ENCODE assay signal across 9 cellular contexts in the genomic region with DNA sequence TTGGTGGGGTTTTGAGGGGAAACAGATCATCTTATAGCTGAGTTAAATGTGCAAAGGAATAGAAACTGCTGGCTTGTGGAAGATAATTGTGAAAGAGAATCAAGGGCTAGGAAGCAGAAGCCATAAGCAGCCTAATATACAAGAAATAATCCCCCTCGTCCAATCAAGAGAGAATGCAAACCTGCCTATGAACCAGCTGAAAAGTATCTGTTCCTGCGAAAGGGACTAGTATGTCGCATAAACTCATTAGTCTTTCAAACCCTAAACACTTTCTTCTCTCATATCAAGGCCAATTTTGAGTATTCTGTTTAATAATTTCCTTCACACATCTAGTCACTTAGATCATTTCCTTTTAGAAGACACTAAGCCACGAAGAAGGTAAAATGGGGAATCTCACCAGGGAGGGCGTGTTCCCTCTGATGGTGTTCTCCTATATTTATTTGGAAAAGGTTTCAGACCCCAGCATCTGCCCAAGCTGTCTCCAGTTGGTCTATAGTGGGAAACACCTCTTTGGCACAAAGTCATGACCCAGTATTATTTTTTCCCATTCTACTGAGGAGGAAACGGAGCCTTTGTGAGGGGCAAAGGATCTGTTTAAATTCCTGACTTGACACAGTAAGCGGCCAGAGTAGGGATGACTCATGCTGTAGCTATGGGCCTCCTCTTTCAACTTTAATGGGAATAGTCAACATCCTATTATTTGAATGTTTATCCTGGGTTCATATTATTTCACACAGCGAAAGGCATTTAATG.
A peak's percentile ranks its signal among the peaks of the same experiment; 100 is the strongest.
DNase-seq lines count a peak whose midpoint lies in the region; ATAC-seq, FAIRE-seq and TF ChIP-seq lines count a peak whose summit lies in the region.
"Had no signal": no experiment of that assay in that cellular context is flagged by ENCODE, and none has a peak within 500 bp of the region (broad histone marks: within the 10 kb centered on the region; RNA-seq: fewer than 3 reads in every experiment).

No MANE protein-coding gene starts in this region.

- H3K27me3 ChIP-seq in OCI-LY1 (ENCODE audit: insufficient read depth, low read length) (no peaks in the 10 kb centered on the region), fibroblast of lung (ENCODE audit: control insufficient read depth, insufficient read depth, low read length) (no peaks in the 10 kb centered on the region), osteoblast (ENCODE audit: insufficient read depth, low read length) (no peaks in the 10 kb centered on the region)

- FAIRE-seq in GM12891 (lab: Jason Lieb, UNC) = no peak

- peak overlapping the region; percentile 30; the same call in 1 of the 2 replicates for H3K4me2 ChIP-seq in OCI-LY1 (ENCODE audit: low read length)
- H3K4me2 ChIP-seq in fibroblast of lung (ENCODE audit: extremely low read depth, insufficient read depth, low read length) = peak overlapping the region; percentile 6
- peak overlapping the region; percentile 56 for H3K4me2 ChIP-seq in osteoblast (ENCODE audit: insufficient read depth, low read length)

- H3K36me3 ChIP-seq in OCI-LY1 (ENCODE audit: insufficient read depth, low read length) (no peaks in the 10 kb centered on the region), fibroblast of lung (ENCODE audit: control insufficient read depth, insufficient read depth, low read length) (no peaks in the 10 kb centered on the region), osteoblast (ENCODE audit: insufficient read depth, low read length) (no peaks in the 10 kb centered on the region)

- H3K27ac ChIP-seq in OCI-LY1 (ENCODE audit: low read depth, low read length, poor library complexity, severe bottlenecking) (peak overlapping the region; percentile 42), fibroblast of lung (ENCODE audit: insufficient read depth, low read length) (no peak overlapping the region), osteoblast (ENCODE audit: low read depth, low read length) (no peak overlapping the region)

- H2AFZ ChIP-seq in OCI-LY1 (ENCODE audit: low read length) = no peak overlapping the region
- no peak overlapping the region for H2AFZ ChIP-seq in fibroblast of lung (ENCODE audit: low read length)
- no peak overlapping the region for H2AFZ ChIP-seq in osteoblast (ENCODE audit: low read length)

- H3K9me2 ChIP-seq in OCI-LY1 (ENCODE audit: low read depth, low read length) = no peaks in the 10 kb centered on the region

- H3K79me2 ChIP-seq in OCI-LY1 (ENCODE audit: insufficient read depth, low read length) (no peaks in the 10 kb centered on the region), fibroblast of lung (ENCODE audit: control insufficient read depth, insufficient read depth, low read length) (no peaks in the 10 kb centered on the region), osteoblast (ENCODE audit: insufficient read depth, low read length) (no peaks in the 10 kb centered on the region)

- no peak for TF ChIP-seq POLR2A in GM12891 (IDR thresholded peaks at IDR 0.05; ENCODE audit: low read depth, low read length)

- H3K4me1 ChIP-seq in OCI-LY1 (ENCODE audit: insufficient read depth, low read length, severe bottlenecking) (peaks cover 34% of the 10 kb centered on the region), fibroblast of lung (ENCODE audit: control insufficient read depth, extremely low read depth, insufficient read depth, low read length) (peaks cover 3% of the 10 kb centered on the region), osteoblast (ENCODE audit: insufficient read depth, low read length) (peaks cover 9% of the 10 kb centered on the region)

- H4K20me1 ChIP-seq in OCI-LY1 (ENCODE audit: insufficient read depth, low read length) (no peaks in the 10 kb centered on the region), fibroblast of lung (ENCODE audit: control insufficient read depth, extremely low read depth, insufficient read depth, low read length) (no peaks in the 10 kb centered on the region), osteoblast (ENCODE audit: insufficient read depth, low read length) (no peaks in the 10 kb centered on the region)

- no peak for ATAC-seq in HG03039 (IDR thresholded peaks at IDR 0.05; ENCODE audit: unreplicated experiment)

- H3K9ac ChIP-seq in OCI-LY1 (ENCODE audit: low read length) (peak overlapping the region; percentile 2; the same call in 1 of the 2 replicates), fibroblast of lung (ENCODE audit: insufficient read depth, low read length) (no peak overlapping the region)

- no peak for TF ChIP-seq CTCF in OCI-LY1 (IDR thresholded peaks at IDR 0.05; ENCODE audit: low read length)
- no peak for TF ChIP-seq CTCF in fibroblast of lung (conservative IDR thresholded peaks at IDR 0.05 in 1 of 2, IDR thresholded peaks at IDR 0.05 in 1 of 2; ENCODE audit: low read depth in 1 of 2, low read length in 2 of 2)
- no peak for TF ChIP-seq CTCF in osteoblast (IDR thresholded peaks at IDR 0.05; ENCODE audit: extremely low read depth, low read depth, low read length)

- H3K4me3 ChIP-seq in OCI-LY1 (ENCODE audit: low read depth, low read length, poor library complexity, severe bottlenecking) = no peak overlapping the region
- no peak overlapping the region for H3K4me3 ChIP-seq in fibroblast of lung (replicated peaks in 1 of 4; ENCODE audit: control extremely low read depth in 1 of 4, insufficient read depth in 1 of 4, low read depth in 3 of 4, low read length in 4 of 4)
- no peak overlapping the region for H3K4me3 ChIP-seq in osteoblast (ENCODE audit: insufficient read depth, low read length)

- no peaks in the 10 kb centered on the region for H3F3A ChIP-seq in OCI-LY1 (ENCODE audit: insufficient read depth, low read length)

- H3K9me3 ChIP-seq in OCI-LY1 (ENCODE audit: low read length) (no peaks in the 10 kb centered on the region), fibroblast of lung (ENCODE audit: control insufficient read depth, insufficient read depth, low read depth, low read length) (no peaks in the 10 kb centered on the region), osteoblast (ENCODE audit: low read depth, low read length) (no peaks in the 10 kb centered on the region)

- DNase-seq in DMS153 treated with DMSO at 0.1 percent for 48 hours (lab: John Stamatoyannopoulos, UW; ENCODE audit: unreplicated experiment) (peak; percentile 11), fibroblast of lung (ENCODE audit: low read depth in 2 of 2) (peak; percentile 82 to 91), osteoblast (ENCODE audit: insufficient read length, low spot score, missing footprints) (peak; percentile 84), GM12891 (ENCODE audit: insufficient read length, low spot score) (no peak), anterior cingulate cortex (lab: John Stamatoyannopoulos, UW) (no peak)
- no peak for DNase-seq in stimulated activated CD4-positive, alpha-beta T cell treated with anti-CD3 and anti-CD28 coated beads, Interleukin-4, amount 100 ng/mL, for 1 hour
- DNase-seq: activated CD4-positive, alpha-beta memory T cell treated with anti-CD3 and anti-CD28 coated beads for 36 hours had no signal

TF ChIP-seq in GM12891, 5 proteins besides CTCF, POLR2A, EP300 and RAD21:
- TF ChIP-seq PAX5 (IDR thresholded peaks at IDR 0.05; ENCODE audit: insufficient read depth, low read length, severe bottlenecking) (no peak), TAF1 (IDR thresholded peaks at IDR 0.05; ENCODE audit: low read depth, low read length) (no peak), SPI1 (IDR thresholded peaks at IDR 0.05; ENCODE audit: low read depth, low read length) (no peak), POU2F2 (IDR thresholded peaks at IDR 0.05; ENCODE audit: low read depth, low read length) (no peak), POLR2AphosphoS5 (IDR thresholded peaks at IDR 0.05; ENCODE audit: low read depth, low read length) (no peak)
TF ChIP-seq in GM12891: peak in this region for 0.

Comparison
In these comparisons a context has a peak if more than half of its experiments do, and no peak if none do; other contexts are left out.
1. DNase-seq: peak in DMS153 treated with DMSO at 0.1 percent for 48 hours (single experiment), fibroblast of lung (2 of 2) and osteoblast (single experiment); none in GM12891 (single experiment), anterior cingulate cortex (0 of 58) and stimulated activated CD4-positive, alpha-beta T cell treated with anti-CD3 and anti-CD28 coated beads, Interleukin-4, amount 100 ng/mL, for 1 hour (single experiment).
2. H3K4me2 ChIP-seq: peak in every context shown above with its lines; median percentile 56 in osteoblast; 30 in OCI-LY1; 6 in fibroblast of lung.